Comparison of ENCODE assay signal across 13 cellular contexts in genomic region chrX:104370089-104370488, GRCh38.
DNase-seq lines count a peak whose midpoint lies in the region; ATAC-seq, FAIRE-seq and TF ChIP-seq lines count a peak whose summit lies in the region.
"Had no signal": no experiment of that assay in that cellular context is flagged by ENCODE, and none has a peak within 500 bp of the region (broad histone marks: within the 10 kb centered on the region; RNA-seq: fewer than 3 reads in every experiment).

No MANE protein-coding gene starts in this region.

- H3K4me3 Mint-ChIP-seq in astrocyte (ENCODE audit: unreplicated experiment) = no peak overlapping the region
- H3K4me3 Mint-ChIP-seq: stimulated activated naive CD8-positive, alpha-beta T cell treated with anti-CD3 and anti-CD28 coated beads, Interleukin-15, amount 100 ng/mL, for 72 hours had no signal

- H4K20me1 ChIP-seq in astrocyte (ENCODE audit: insufficient read depth, low read length) = no peaks in the 10 kb centered on the region

- H3K36me3 Mint-ChIP-seq in astrocyte (ENCODE audit: low read depth, unreplicated experiment) = no peaks in the 10 kb centered on the region

- no peak for TF ChIP-seq EP300 in A549 (IDR thresholded peaks at IDR 0.05)

- no peaks in the 10 kb centered on the region for H3K27me3 ChIP-seq in astrocyte (ENCODE audit: insufficient read depth, low read length)
- H3K27me3 ChIP-seq: BE2C had no signal

- no peaks in the 10 kb centered on the region for H3K27me3 Mint-ChIP-seq in astrocyte (ENCODE audit: low read depth, unreplicated experiment)
- H3K27me3 Mint-ChIP-seq: stimulated activated naive CD8-positive, alpha-beta T cell treated with anti-CD3 and anti-CD28 coated beads, Interleukin-15, amount 100 ng/mL, for 72 hours had no signal

- POLR2A ChIA-PET in A549 (lab: Yijun Ruan, JAX) = no interaction called here

- ATAC-seq in A549 = peak; percentile 64 to 79; a peak in 4 of 6 replicates
- ATAC-seq: stimulated activated naive CD8-positive, alpha-beta T cell treated with anti-CD3 and anti-CD28 coated beads, Interleukin-15, amount 100 ng/mL, for 72 hours had no signal

- no peaks in the 10 kb centered on the region for H3K36me3 ChIP-seq in astrocyte (ENCODE audit: insufficient read depth, low read length)
- H3K36me3 ChIP-seq: BE2C had no signal

- H2AFZ ChIP-seq in astrocyte (ENCODE audit: low read depth, low read length) = no peak overlapping the region

- no peak overlapping the region for H3K27ac Mint-ChIP-seq in astrocyte (ENCODE audit: unreplicated experiment)
- H3K27ac Mint-ChIP-seq: stimulated activated naive CD8-positive, alpha-beta T cell treated with anti-CD3 and anti-CD28 coated beads, Interleukin-15, amount 100 ng/mL, for 72 hours had no signal

- H3K4me1 ChIP-seq in A549 (no peaks in the 10 kb centered on the region), astrocyte (ENCODE audit: insufficient read depth, low read length) (no peaks in the 10 kb centered on the region)
- H3K4me1 ChIP-seq: BE2C had no signal

- TF ChIP-seq CTCF in A549 (IDR thresholded peaks at IDR 0.05) = no peak
- no peak for TF ChIP-seq CTCF in astrocyte (IDR thresholded peaks at IDR 0.05; ENCODE audit: insufficient read depth, low read depth, low read length)

- H3K4me3 ChIP-seq in A549 (no peak overlapping the region), astrocyte (ENCODE audit: insufficient read depth, low read depth, low read length) (no peak overlapping the region)

- H3K79me2 ChIP-seq in astrocyte (ENCODE audit: insufficient read depth, low read length) = no peaks in the 10 kb centered on the region

- H3K9ac ChIP-seq in astrocyte (ENCODE audit: low read length) = no peak overlapping the region

- peak; percentile 5 to 28 for DNase-seq in A549 (ENCODE audit: low read depth in 1 of 2, low spot score in 1 of 2)
- DNase-seq in HK-2 (ENCODE audit: unreplicated experiment) = peak; percentile 0
- DNase-seq in astrocyte (ENCODE audit: low read depth) = no peak
- peak; percentile 70 for DNase-seq in iPS-NIHi7 (ENCODE audit: extremely low spot score)
- no peak for DNase-seq in kidney glomerular epithelial cell (lab: John Stamatoyannopoulos, UW)
- no peak for DNase-seq in NCI-H2196 (lab: John Stamatoyannopoulos, UW; ENCODE audit: unreplicated experiment)
- DNase-seq in cerebellar nuclear complex (lab: John Stamatoyannopoulos, UW) = no peak
- DNase-seq in COR-L47 (lab: John Stamatoyannopoulos, UW) = no peak
- DNase-seq: activated CD8-positive, alpha-beta memory T cell treated with anti-CD3 and anti-CD28 coated beads for 24 hours; BE2C; NCI-H1048; stimulated activated naive CD8-positive, alpha-beta T cell treated with anti-CD3 and anti-CD28 coated beads, Interleukin-15, amount 100 ng/mL, for 72 hours had no signal

- H3K9me3 ChIP-seq in A549 = no peaks in the 10 kb centered on the region
- H3K9me3 ChIP-seq in astrocyte (ENCODE audit: insufficient read depth, low read depth, low read length) = no peaks in the 10 kb centered on the region
- H3K9me3 ChIP-seq: BE2C had no signal

- H3K27ac ChIP-seq in A549 (no peak overlapping the region), astrocyte (ENCODE audit: low read depth, low read length) (no peak overlapping the region)

- H3K4me2 ChIP-seq in A549 = no peak overlapping the region
- H3K4me2 ChIP-seq in astrocyte (ENCODE audit: low read length) = no peak overlapping the region

- TF ChIP-seq RAD21 in A549 (conservative IDR thresholded peaks at IDR 0.05 in 1 of 2, IDR thresholded peaks at IDR 0.05 in 1 of 2) = no peak

- H3K4me1 Mint-ChIP-seq in astrocyte (ENCODE audit: low read depth, unreplicated experiment) = no peaks in the 10 kb centered on the region
- H3K4me1 Mint-ChIP-seq: stimulated activated naive CD8-positive, alpha-beta T cell treated with anti-CD3 and anti-CD28 coated beads, Interleukin-15, amount 100 ng/mL, for 72 hours had no signal

- CTCF ChIA-PET in A549 (lab: Yijun Ruan, JAX) = interaction anchor here (0.7 to 2.3 kb wide), 3 partner anchors 9 to 60 kb away, joined by 3 to 7 read pairs (median 3); no protein-coding TSS in a partner anchor

- no peaks in the 10 kb centered on the region for H3K9me3 Mint-ChIP-seq in astrocyte (ENCODE audit: unreplicated experiment)

- no peak for TF ChIP-seq POLR2A in A549 (IDR thresholded peaks at IDR 0.05; ENCODE audit: low read length)

- no peak for FAIRE-seq in A549 (lab: Jason Lieb, UNC)
- FAIRE-seq in astrocyte (lab: Jason Lieb, UNC) = peak; percentile 52
- FAIRE-seq: frontal cortex had no signal

- WGBS in A549 (ENCODE audit: missing lambda C conversion rate) = 46% methylated on average over 2 of the region's 2 CpGs

TF ChIP-seq in A549, 52 proteins besides CTCF, POLR2A, EP300 and RAD21:
- TF ChIP-seq BHLHE40 (IDR thresholded peaks at IDR 0.05; ENCODE audit: low read depth, low read length) (no peak), PHF8 (IDR thresholded peaks at IDR 0.05; ENCODE audit: borderline replicate concordance, low read depth) (no peak), ZC3H11A (IDR thresholded peaks at IDR 0.05) (no peak), MAFK (IDR thresholded peaks at IDR 0.05; ENCODE audit: partially characterized antibody) (peak; percentile 79)

Comparison
In these comparisons a context has a peak if more than half of its experiments do, and no peak if none do; other contexts are left out.
1. DNase-seq: peak in A549 (2 of 2), HK-2 (single experiment) and iPS-NIHi7 (single experiment); none in astrocyte (single experiment), kidney glomerular epithelial cell (single experiment), NCI-H2196 (single experiment), cerebellar nuclear complex (0 of 2) and COR-L47 (single experiment).